In genomic region chr9:17052626-17053025, GRCh38 we compare ENCODE assay signal across 18 cellular contexts.
"Had no signal": no experiment of that assay in that cellular context is flagged by ENCODE, and none has a peak within 500 bp of the region (broad histone marks: within the 10 kb centered on the region; RNA-seq: fewer than 3 reads in every experiment).

No MANE protein-coding gene starts in this region.

- H3K27ac ChIP-seq: body of pancreas, coronary artery, gastrocnemius medialis, heart right ventricle, pancreas had no signal

- H3K4me1 Mint-ChIP-seq: activated CD8-positive, alpha-beta memory T cell treated with anti-CD3 and anti-CD28 coated beads, Interleukin-2, amount 10 ng/mL, durations not matched to agents 7 days and 5 days; neural crest cell had no signal

- H3K4me3 Mint-ChIP-seq: activated CD8-positive, alpha-beta memory T cell treated with anti-CD3 and anti-CD28 coated beads, Interleukin-2, amount 10 ng/mL, durations not matched to agents 7 days and 5 days; activated T-cell treated with anti-CD3 and anti-CD28 coated beads, Interleukin-2, amount 50 U/mL, for 24 hours; neural crest cell; stimulated activated naive CD8-positive, alpha-beta T cell treated with anti-CD3 and anti-CD28 coated beads, Interleukin-15, Interleukin-2, amounts not matched to agents 100 ng/mL and 50 ng/mL, for 24 hours had no signal

- H3K27me3 Mint-ChIP-seq: activated CD8-positive, alpha-beta memory T cell treated with anti-CD3 and anti-CD28 coated beads, Interleukin-2, amount 10 ng/mL, durations not matched to agents 7 days and 5 days; activated T-cell treated with anti-CD3 and anti-CD28 coated beads, Interleukin-2, amount 50 U/mL, for 24 hours; stimulated activated naive CD8-positive, alpha-beta T cell treated with anti-CD3 and anti-CD28 coated beads, Interleukin-15, Interleukin-2, amounts not matched to agents 100 ng/mL and 50 ng/mL, for 24 hours had no signal

- DNase-seq: activated CD4-positive, alpha-beta T cell treated with anti-CD3 and anti-CD28 coated beads for 1 hour; activated CD4-positive, alpha-beta T cell treated with anti-CD3 and anti-CD28 coated beads, Interleukin-2, amount 50 U/mL, for 48 hours; activated CD8-positive, alpha-beta memory T cell treated with anti-CD3 and anti-CD28 coated beads, Interleukin-2, amount 10 ng/mL, durations not matched to agents 7 days and 5 days; activated effector memory CD4-positive, alpha-beta T cell treated with Interleukin-2 at 50 U/mL for 16 hours; activated T-cell treated with anti-CD3 and anti-CD28 coated beads, Interleukin-2, amount 50 U/mL, for 24 hours; amniotic stem cell; body of pancreas; central memory CD4-positive, alpha-beta T cell; effector CD8-positive, alpha-beta T cell; gastrocnemius medialis; heart right ventricle; pancreas; stimulated activated CD4-positive, alpha-beta T cell treated with anti-CD3 and anti-CD28 coated beads, Interleukin-15, amount 100 ng/mL, for 24 hours; stimulated activated CD4-positive, alpha-beta T cell treated with anti-CD3 and anti-CD28 coated beads, Interleukin-4, amount 100 ng/mL, for 24 hours had no signal

- H3K36me3 Mint-ChIP-seq: activated CD8-positive, alpha-beta memory T cell treated with anti-CD3 and anti-CD28 coated beads, Interleukin-2, amount 10 ng/mL, durations not matched to agents 7 days and 5 days; activated naive CD4-positive, alpha-beta T cell treated with anti-CD3 and anti-CD28 coated beads, Interleukin-2, amount 50 U/mL, for 72 hours had no signal

- ATAC-seq: activated CD8-positive, alpha-beta memory T cell treated with anti-CD3 and anti-CD28 coated beads, Interleukin-2, amount 10 ng/mL, durations not matched to agents 7 days and 5 days; activated naive CD4-positive, alpha-beta T cell treated with anti-CD3 and anti-CD28 coated beads, Interleukin-2, amount 50 U/mL, for 72 hours; body of pancreas; gastrocnemius medialis; heart right ventricle; pancreas had no signal

- H3K9me3 Mint-ChIP-seq: stimulated activated naive CD8-positive, alpha-beta T cell treated with anti-CD3 and anti-CD28 coated beads, Interleukin-15, Interleukin-2, amounts not matched to agents 100 ng/mL and 50 ng/mL, for 24 hours had no signal

- H3K4me1 ChIP-seq: body of pancreas, gastrocnemius medialis, heart right ventricle, pancreas had no signal

- H3K9me3 ChIP-seq: body of pancreas, gastrocnemius medialis, heart right ventricle, pancreas had no signal

- H3K27ac Mint-ChIP-seq: activated CD8-positive, alpha-beta memory T cell treated with anti-CD3 and anti-CD28 coated beads, Interleukin-2, amount 10 ng/mL, durations not matched to agents 7 days and 5 days; activated naive CD4-positive, alpha-beta T cell treated with anti-CD3 and anti-CD28 coated beads, Interleukin-2, amount 50 U/mL, for 72 hours; activated T-cell treated with anti-CD3 and anti-CD28 coated beads, Interleukin-2, amount 50 U/mL, for 24 hours; stimulated activated naive CD8-positive, alpha-beta T cell treated with anti-CD3 and anti-CD28 coated beads, Interleukin-15, Interleukin-2, amounts not matched to agents 100 ng/mL and 50 ng/mL, for 24 hours had no signal

- H3K36me3 ChIP-seq: gastrocnemius medialis, heart right ventricle, pancreas had no signal

- H3K27me3 ChIP-seq: body of pancreas, gastrocnemius medialis, heart right ventricle, pancreas had no signal

- H3K4me3 ChIP-seq: body of pancreas, coronary artery, gastrocnemius medialis, heart right ventricle, pancreas had no signal
